ENCODE assay signal across 14 cellular contexts in the genomic region with DNA sequence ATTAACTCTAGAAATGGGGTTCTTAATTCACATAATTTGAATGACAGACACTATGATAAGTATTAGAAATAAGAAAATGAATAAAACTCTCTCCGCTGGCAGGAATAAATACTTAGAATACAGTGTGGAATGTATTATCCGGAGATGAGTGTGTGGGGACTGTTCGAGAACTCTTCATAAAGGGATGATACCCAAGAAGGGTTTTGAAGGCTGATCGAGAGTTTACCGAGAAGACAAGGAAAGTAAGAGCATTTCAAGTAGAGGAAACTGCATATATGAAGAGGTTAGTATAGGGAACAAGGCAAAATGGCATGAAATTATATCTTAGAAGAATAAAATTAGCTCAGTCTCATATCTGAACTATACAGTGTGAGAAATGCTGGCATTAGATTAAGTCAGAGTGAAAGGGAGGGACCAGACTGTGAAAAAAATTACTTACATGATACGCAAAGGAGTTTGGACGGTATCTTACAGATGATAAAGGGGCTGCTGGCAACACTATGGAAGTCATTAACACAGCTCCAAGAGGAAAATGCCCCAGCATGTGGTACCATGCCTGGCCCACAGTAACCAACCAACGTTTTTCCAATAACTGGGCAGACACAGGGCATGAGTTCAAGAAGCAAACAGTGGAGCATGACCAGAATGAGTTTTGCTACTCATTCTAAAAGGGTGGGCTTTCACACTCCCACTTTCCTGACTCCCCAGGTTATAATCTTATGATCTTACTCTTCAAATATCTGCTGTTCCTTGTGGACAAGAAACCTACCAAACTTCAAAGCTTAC.
"Had no signal": no experiment of that assay in that cellular context is flagged by ENCODE, and none has a peak within 500 bp of the region (broad histone marks: within the 10 kb centered on the region; RNA-seq: fewer than 3 reads in every experiment).

No MANE protein-coding gene starts in this region.

- H3K4me3 Mint-ChIP-seq: activated naive CD4-positive, alpha-beta T cell treated with anti-CD3 and anti-CD28 coated beads, Interleukin-2, amount 50 U/mL, for 24 hours; natural killer cell had no signal

- H3K9me3 Mint-ChIP-seq: activated naive CD4-positive, alpha-beta T cell treated with anti-CD3 and anti-CD28 coated beads, Interleukin-2, amount 50 U/mL, for 24 hours; natural killer cell had no signal

- H3K36me3 Mint-ChIP-seq: activated naive CD4-positive, alpha-beta T cell treated with anti-CD3 and anti-CD28 coated beads, Interleukin-2, amount 50 U/mL, for 24 hours; natural killer cell had no signal

- H3K27me3 ChIP-seq: gastrocnemius medialis, hepatocyte had no signal

- H3K36me3 ChIP-seq: gastrocnemius medialis, lower lobe of right lung had no signal

- H3K27ac Mint-ChIP-seq: activated naive CD4-positive, alpha-beta T cell treated with anti-CD3 and anti-CD28 coated beads, Interleukin-2, amount 50 U/mL, for 24 hours; natural killer cell had no signal

- DNase-seq: gastrocnemius medialis; lower lobe of right lung; mucosa of descending colon; natural killer cell; psoas muscle; stimulated activated CD4-positive, alpha-beta T cell treated with anti-CD3 and anti-CD28 coated beads, Interleukin-12 subunit alpha, Interleukin-12 subunit beta, amount 100 ng/mL, for 4 hours; stimulated activated CD4-positive, alpha-beta T cell treated with anti-CD3 and anti-CD28 coated beads, Interleukin-2, amount 100 ng/mL, for 48 hours; stimulated activated naive CD4-positive, alpha-beta T cell treated with Interleukin-2 at 50 U/mL for 16 hours; SW 1271; trophoblast cell had no signal

- H3K9me3 ChIP-seq: gastrocnemius medialis, lower lobe of right lung, mucosa of descending colon, psoas muscle had no signal

- ATAC-seq: activated CD4-positive, CD25-positive, alpha-beta regulatory T cell treated with anti-CD3 and anti-CD28 coated beads, Interleukin-2, amount 50 U/mL, for 24 hours; gastrocnemius medialis; lower lobe of right lung; mucosa of descending colon; natural killer cell; psoas muscle; sciatic nerve had no signal

- H3K4me2 ChIP-seq: hepatocyte had no signal

- H3K4me1 Mint-ChIP-seq: natural killer cell had no signal

- H3K27me3 Mint-ChIP-seq: activated naive CD4-positive, alpha-beta T cell treated with anti-CD3 and anti-CD28 coated beads, Interleukin-2, amount 50 U/mL, for 24 hours had no signal

- H3K27ac ChIP-seq: gastrocnemius medialis, hepatocyte, lower lobe of right lung, psoas muscle had no signal

- H3K4me3 ChIP-seq: gastrocnemius medialis, hepatocyte, lower lobe of right lung, mucosa of descending colon, psoas muscle had no signal
